15 cellular contexts compared by ENCODE assay signal in the genomic region with DNA sequence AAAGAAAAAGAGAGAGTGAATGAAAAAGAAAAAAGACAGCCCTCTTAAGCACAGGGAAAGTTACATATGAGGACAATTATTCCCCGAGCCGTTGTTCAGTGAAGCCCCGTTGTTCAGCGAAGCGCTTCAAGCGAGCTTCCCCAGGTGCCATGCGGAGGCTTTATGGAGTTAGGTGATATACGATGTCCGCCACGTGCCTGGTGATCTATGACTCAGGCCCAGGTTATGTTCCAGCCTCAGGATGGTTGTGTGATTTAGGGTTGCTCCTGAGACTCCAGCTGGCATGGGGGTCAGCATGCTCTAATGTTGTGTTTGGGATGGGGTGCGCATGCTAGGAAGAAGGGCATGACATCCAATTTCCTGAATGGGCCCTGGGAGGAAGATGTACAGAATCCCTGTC.
A peak's percentile ranks its signal among the peaks of the same experiment; 100 is the strongest.
DNase-seq lines count a peak whose midpoint lies in the region; ATAC-seq and TF ChIP-seq lines count a peak whose summit lies in the region.
"Had no signal": no experiment of that assay in that cellular context is flagged by ENCODE, and none has a peak within 500 bp of the region (broad histone marks: within the 10 kb centered on the region; RNA-seq: fewer than 3 reads in every experiment).

No MANE protein-coding gene starts in this region.

- H3K36me3 Mint-ChIP-seq in nephron progenitor cell (ENCODE audit: low read depth) (no peaks in the 10 kb centered on the region), WTC11 (no peaks in the 10 kb centered on the region)
- H3K36me3 Mint-ChIP-seq: CD8-positive, alpha-beta T cell had no signal

- H3K4me3 Mint-ChIP-seq in nephron progenitor cell (no peak overlapping the region), WTC11 (no peak overlapping the region)
- H3K4me3 Mint-ChIP-seq: B cell; CD4-positive, alpha-beta T cell; CD8-positive, alpha-beta T cell had no signal

- ATAC-seq in WTC11 = no peak
- ATAC-seq: A549; CD8-positive, alpha-beta T cell had no signal

- intact Hi-C loops in head of caudate nucleus (cut with DNase I) = no loop called here

- peaks cover 10% of the 10 kb centered on the region for H3K9me3 Mint-ChIP-seq in nephron progenitor cell
- H3K9me3 Mint-ChIP-seq in WTC11 = 0 out of 2 replicates have a peak, but pooled peaks cover 3% of the 10 kb centered on the region
- H3K9me3 Mint-ChIP-seq: CD4-positive, alpha-beta T cell; CD8-positive, alpha-beta T cell had no signal

- POLR2A ChIA-PET in WTC11 (lab: Charles Lee) = no interaction called here

- DNase-seq in NCI-H69 (lab: John Stamatoyannopoulos, UW) (peak; percentile 15), kidney tubule cell (ENCODE audit: low spot score) (peak; percentile 4), nephron progenitor cell (peak; percentile 50), WTC11 (ENCODE audit: low spot score) (no peak), SW 1271 (lab: John Stamatoyannopoulos, UW) (no peak), head of caudate nucleus (no peak)
- DNase-seq: AML-193; Caco-2; Calu3; CD4-positive, alpha-beta T cell; CD8-positive, alpha-beta T cell; DMS79 treated with DMSO at 0.1 percent for 48 hours; GF-D8 had no signal

- H3K27ac Mint-ChIP-seq in nephron progenitor cell (no peak overlapping the region), WTC11 (no peak overlapping the region)
- H3K27ac Mint-ChIP-seq: B cell; CD4-positive, alpha-beta T cell; CD8-positive, alpha-beta T cell had no signal

- peaks cover 15% of the 10 kb centered on the region for H3K27me3 Mint-ChIP-seq in nephron progenitor cell (ENCODE audit: low read depth, poor library complexity)
- H3K27me3 Mint-ChIP-seq in WTC11 (ENCODE audit: low read depth) = no peaks in the 10 kb centered on the region; the same call in 1 of the 2 replicates
- H3K27me3 Mint-ChIP-seq: CD4-positive, alpha-beta T cell had no signal

- no peak for TF ChIP-seq CTCF in nephron progenitor cell (IDR thresholded peaks at IDR 0.05)
- no peak for TF ChIP-seq CTCF in WTC11 (IDR thresholded peaks at IDR 0.05)

- H3K4me1 Mint-ChIP-seq in nephron progenitor cell (peaks cover 63% of the 10 kb centered on the region), WTC11 (peaks cover 5% of the 10 kb centered on the region; the same call in 1 of the 2 replicates)
- H3K4me1 Mint-ChIP-seq: B cell had no signal

- CTCF ChIA-PET in WTC11 (lab: Charles Lee) = no interaction called here

TF ChIP-seq in WTC11, 78 proteins besides CTCF, POLR2A, EP300 and RAD21:
- no peak for TF ChIP-seq GRHL2 (CRISPR knock-in tag; IDR thresholded peaks at IDR 0.05; ENCODE audit: insufficient replicate concordance, severe bottlenecking)
- TF ChIP-seq ZNF416 (CRISPR knock-in tag; IDR thresholded peaks at IDR 0.05) = no peak

Comparison
In these comparisons a context has a peak if more than half of its experiments do, and no peak if none do; other contexts are left out.
1. DNase-seq: peak in NCI-H69 (single experiment), kidney tubule cell (single experiment) and nephron progenitor cell (single experiment); none in WTC11 (single experiment), SW 1271 (0 of 2) and head of caudate nucleus (0 of 42).